Comparison of ENCODE assay signal across 8 cellular contexts in the genomic region with DNA sequence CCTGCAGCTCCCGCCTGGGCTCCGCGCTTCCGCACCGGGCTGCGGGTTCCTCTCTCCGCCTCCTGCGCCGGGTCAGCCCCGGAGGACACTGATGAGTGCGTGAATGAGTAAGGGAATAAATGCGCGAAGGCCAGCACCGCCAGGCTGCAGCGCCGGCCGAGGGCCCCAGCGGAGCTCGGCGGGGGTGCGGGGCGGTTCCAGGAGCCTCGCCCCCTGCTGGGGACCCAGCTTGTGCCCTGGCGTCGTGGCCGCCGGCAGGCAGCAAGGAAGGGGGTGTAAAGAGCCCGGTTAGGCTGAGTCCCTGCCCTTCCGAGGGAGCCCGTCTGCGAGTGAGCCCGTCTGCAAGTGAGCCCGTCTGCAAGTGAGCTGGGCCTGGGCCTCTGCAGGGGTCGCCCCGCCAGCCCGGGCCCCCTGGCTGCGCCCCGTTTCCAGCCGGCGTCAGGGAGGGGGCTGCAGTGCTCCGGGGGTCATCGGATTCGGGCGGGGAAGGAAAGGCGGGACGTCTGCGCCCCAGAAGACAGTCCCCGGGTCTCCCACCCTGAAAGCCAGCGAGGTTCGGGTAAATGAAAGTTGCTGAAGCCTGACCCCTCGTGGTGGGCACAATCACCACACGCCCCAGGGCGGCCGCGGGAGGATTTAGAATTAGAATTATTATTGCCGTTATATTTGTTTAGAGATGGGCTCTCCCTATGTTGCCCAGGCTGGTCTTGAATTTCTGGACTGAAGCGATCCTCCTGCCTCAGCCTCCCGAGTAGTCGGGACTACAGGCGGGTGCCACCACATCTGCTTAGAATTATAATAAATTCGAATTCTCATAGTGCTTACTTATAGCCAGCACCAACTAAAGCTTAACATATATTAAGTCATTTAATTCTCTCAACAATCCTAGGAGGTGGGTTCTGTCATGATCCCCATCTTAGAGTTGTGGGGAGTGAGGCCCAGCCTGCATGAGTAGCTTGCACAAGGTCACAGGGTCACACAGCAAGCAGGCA. TPM values are rescaled to one million over a fixed set of nuclear protein-coding genes. Genes with fewer than 3 reads are reported as not detected.
DNase-seq lines count a peak whose midpoint lies in the region; ATAC-seq and TF ChIP-seq lines count a peak whose summit lies in the region.

No MANE protein-coding gene starts in this region.

- CTCF ChIA-PET in activated naive CD4-positive, alpha-beta T cell treated with anti-CD3 and anti-CD28 coated beads, Interleukin-2, amount 10 ng/mL, durations not matched to agents 7 days and 5 days (lab: Charles Lee): interaction anchor here (0.6 to 7.0 kb wide), 38 partner anchors 8 to 310 kb away, joined by 3 to 196 read pairs (median 5); a partner anchor contains a TSS

- H3K27ac ChIP-seq in SK-N-MC (no peak overlapping the region), tibial artery (peak overlapping the region; percentile 47 to 71)

- H3K27ac Mint-ChIP-seq in activated naive CD4-positive, alpha-beta T cell treated with anti-CD3 and anti-CD28 coated beads, Interleukin-2, amount 10 ng/mL, durations not matched to agents 7 days and 5 days: no peak overlapping the region
- H3K27ac Mint-ChIP-seq in osteocyte (ENCODE audit: unreplicated experiment): no peak overlapping the region

- intact Hi-C loops in Right ventricle myocardium inferior (cut with DNase I) (loop anchor here (1.0 kb wide), 1 partner anchor 80 kb away; no protein-coding TSS in a partner anchor), tibial artery (cut with DNase I; ENCODE audit: low total_unique reads) (loop anchor here (5.0 kb wide), 1 partner anchor 141 kb away; no protein-coding TSS in a partner anchor)

- ATAC-seq in HG03565 (IDR thresholded peaks at IDR 0.05; ENCODE audit: unreplicated experiment) (peak; percentile 51), Right ventricle myocardium inferior (peak; percentile 91)

- H3K4me1 ChIP-seq in tibial artery: peaks cover 0 to 9% (median 4%) of the 10 kb centered on the region in 4 donors

- H3K9ac ChIP-seq in SK-N-MC (ENCODE audit: insufficient read length): no peak overlapping the region

- no peaks in the 10 kb centered on the region for H3K27me3 ChIP-seq in tibial artery

- H3K4me3 ChIP-seq in SK-N-MC (0 out of 2 replicates have a peak overlapping the region, but pooled peaks have one; percentile 25), tibial artery (peak overlapping the region; percentile 56 to 63)

- peaks cover 60% of the 10 kb centered on the region for H3K27me3 Mint-ChIP-seq in activated naive CD4-positive, alpha-beta T cell treated with anti-CD3 and anti-CD28 coated beads, Interleukin-2, amount 10 ng/mL, durations not matched to agents 7 days and 5 days
- H3K27me3 Mint-ChIP-seq in osteocyte (ENCODE audit: unreplicated experiment): peaks cover 7% of the 10 kb centered on the region

- H3K9me3 ChIP-seq in SK-N-MC (ENCODE audit: low read depth, low read length) (no peaks in the 10 kb centered on the region), tibial artery (no peaks in the 10 kb centered on the region)

- H3K4me3 Mint-ChIP-seq in activated naive CD4-positive, alpha-beta T cell treated with anti-CD3 and anti-CD28 coated beads, Interleukin-2, amount 10 ng/mL, durations not matched to agents 7 days and 5 days: peak overlapping the region; percentile 70
- peak overlapping the region; percentile 47 for H3K4me3 Mint-ChIP-seq in osteocyte (ENCODE audit: unreplicated experiment)

- no peaks in the 10 kb centered on the region for H3K36me3 Mint-ChIP-seq in activated naive CD4-positive, alpha-beta T cell treated with anti-CD3 and anti-CD28 coated beads, Interleukin-2, amount 10 ng/mL, durations not matched to agents 7 days and 5 days
- H3K36me3 Mint-ChIP-seq in osteocyte (ENCODE audit: unreplicated experiment): no peaks in the 10 kb centered on the region

- TF ChIP-seq CTCF in osteocyte (IDR thresholded peaks at IDR 0.05) (peak; percentile 89), tibial artery (IDR thresholded peaks at IDR 0.05) (peak; percentile 78 to 80)

- no peaks in the 10 kb centered on the region for H3K36me3 ChIP-seq in SK-N-MC (ENCODE audit: insufficient read depth, low read length)
- H3K36me3 ChIP-seq in tibial artery: no peaks in the 10 kb centered on the region

- peaks cover 9% of the 10 kb centered on the region for H3K4me1 Mint-ChIP-seq in activated naive CD4-positive, alpha-beta T cell treated with anti-CD3 and anti-CD28 coated beads, Interleukin-2, amount 10 ng/mL, durations not matched to agents 7 days and 5 days
- H3K4me1 Mint-ChIP-seq in osteocyte (ENCODE audit: unreplicated experiment): peaks cover 9% of the 10 kb centered on the region

- H3K9me3 Mint-ChIP-seq in activated naive CD4-positive, alpha-beta T cell treated with anti-CD3 and anti-CD28 coated beads, Interleukin-2, amount 10 ng/mL, durations not matched to agents 7 days and 5 days: no peaks in the 10 kb centered on the region
- H3K9me3 Mint-ChIP-seq in osteocyte (ENCODE audit: unreplicated experiment): no peaks in the 10 kb centered on the region

- DNase-seq in NCI-H2107 treated with DMSO at 0.1 percent for 48 hours (lab: John Stamatoyannopoulos, UW; ENCODE audit: unreplicated experiment): peak; percentile 16
- no peak for DNase-seq in NCI-H2107 (lab: John Stamatoyannopoulos, UW)
- no peak for DNase-seq in SK-N-MC (ENCODE audit: low read depth, low spot score)
- DNase-seq in activated naive CD4-positive, alpha-beta T cell treated with anti-CD3 and anti-CD28 coated beads, Interleukin-2, amount 10 ng/mL, durations not matched to agents 7 days and 5 days: peak; percentile 85
- DNase-seq in Right ventricle myocardium inferior (ENCODE audit: missing footprints): no peak
- DNase-seq in osteocyte (ENCODE audit: extremely low spot score, unreplicated experiment): no peak
- DNase-seq in tibial artery: peak; percentile 68 to 83

RNA-seq across cellular contexts. Expression of a gene that starts 8.6 kb away (rescaled TPM):
- total RNA-seq in Right ventricle myocardium inferior (not detected), osteocyte (not detected in 2 replicates)

RNA-seq across cellular contexts. Expression of a gene that starts 38.7 kb away (rescaled TPM):
- total RNA-seq in Right ventricle myocardium inferior (0.41 TPM), osteocyte (0.39 TPM in 1 of 2 replicates, not detected in the other)

Comparison
In these comparisons a context has a peak if more than half of its experiments do, and no peak if none do; other contexts are left out.
1. DNase-seq: peak in NCI-H2107 treated with DMSO at 0.1 percent for 48 hours (single experiment), activated naive CD4-positive, alpha-beta T cell treated with anti-CD3 and anti-CD28 coated beads, Interleukin-2, amount 10 ng/mL, durations not matched to agents 7 days and 5 days (single experiment) and tibial artery (2 of 2); none in NCI-H2107 (single experiment), SK-N-MC (single experiment), Right ventricle myocardium inferior (single experiment) and osteocyte (single experiment).